9 cellular contexts compared by ENCODE assay signal in the genomic region with DNA sequence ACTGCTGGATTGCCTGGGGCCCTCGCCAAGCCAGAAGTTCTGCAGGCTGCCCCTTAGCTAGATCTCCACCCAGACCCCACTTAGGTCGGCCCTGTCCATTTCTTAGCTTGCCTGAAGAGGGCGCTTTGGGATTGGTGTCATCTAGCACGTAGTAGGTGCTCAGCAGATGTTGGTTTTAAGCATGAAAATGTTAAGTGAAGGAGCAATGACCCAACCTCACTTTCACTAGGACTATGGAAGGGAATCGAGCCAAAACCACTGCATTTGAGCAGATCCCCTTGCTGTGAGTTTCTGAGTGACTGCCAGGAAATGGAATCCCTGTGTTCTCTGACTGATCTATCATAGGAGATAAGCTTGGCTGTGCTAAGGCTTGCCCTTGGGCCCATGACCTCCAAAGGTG.
DNase-seq lines count a peak whose midpoint lies in the region; ATAC-seq and TF ChIP-seq lines count a peak whose summit lies in the region.
"Had no signal": no experiment of that assay in that cellular context is flagged by ENCODE, and none has a peak within 500 bp of the region (broad histone marks: within the 10 kb centered on the region; RNA-seq: fewer than 3 reads in every experiment).

No MANE protein-coding gene starts in this region.

- DNase-seq in activated CD4-positive, alpha-beta T cell treated with anti-CD3 and anti-CD28 coated beads for 48 hours: peak; percentile 13
- DNase-seq in activated CD4-positive, alpha-beta T cell treated with anti-CD3 and anti-CD28 coated beads for 1 hour: no peak
- DNase-seq in NT2/D1 (ENCODE audit: low read depth, low spot score) (peak; percentile 55), epithelial cell of proximal tubule (ENCODE audit: low read depth) (no peak), gastrocnemius medialis (peak in 1 of 2 donors; percentile 58), activated gamma-delta T cell treated with Interleukin-2 at 50 U/mL for 16 hours (no peak)
- DNase-seq in CD8-positive, alpha-beta memory T cell: no peak

- CTCF ChIA-PET in CD8-positive, alpha-beta memory T cell (lab: Charles Lee): interaction anchor here (1.4 kb wide), 1 partner anchor 94 kb away, joined by 4 read pairs; no protein-coding TSS in a partner anchor

- H3K9me3 ChIP-seq in NT2/D1 (ENCODE audit: insufficient read depth, low read length) (no peaks in the 10 kb centered on the region), gastrocnemius medialis (no peaks in the 10 kb centered on the region)
- no peaks in the 10 kb centered on the region for H3K9me3 ChIP-seq in CD8-positive, alpha-beta memory T cell (ENCODE audit: low read length)
- H3K9me3 ChIP-seq: BLaER1 treated with 17β-estradiol and CSF1 and Interleukin-3, amounts not matched to agents 10 nM and 100 nM had no signal

- H3K9ac ChIP-seq in NT2/D1 (ENCODE audit: insufficient read length, low read depth): no peak overlapping the region
- H3K9ac ChIP-seq: BLaER1 treated with 17β-estradiol and CSF1 and Interleukin-3, amounts not matched to agents 10 nM and 100 nM had no signal

- H3K4me1 ChIP-seq in NT2/D1 (ENCODE audit: insufficient read depth, insufficient read length): peaks cover 2% of the 10 kb centered on the region
- peaks cover 8 to 10% of the 10 kb centered on the region in 2 donors for H3K4me1 ChIP-seq in gastrocnemius medialis
- no peaks in the 10 kb centered on the region for H3K4me1 ChIP-seq in CD8-positive, alpha-beta memory T cell (ENCODE audit: insufficient read depth, low read length)

- H3K4me3 Mint-ChIP-seq in CD8-positive, alpha-beta memory T cell: no peak overlapping the region

- H3K9me3 Mint-ChIP-seq in CD8-positive, alpha-beta memory T cell: no peaks in the 10 kb centered on the region

- peaks cover 4 to 17% of the 10 kb centered on the region in 2 donors for H3K27me3 Mint-ChIP-seq in CD8-positive, alpha-beta memory T cell

- H3K27ac ChIP-seq in gastrocnemius medialis: peak overlapping the region in 1 of 4 donors; percentile 32
- no peak overlapping the region for H3K27ac ChIP-seq in CD8-positive, alpha-beta memory T cell (ENCODE audit: low read depth, low read length)
- H3K27ac ChIP-seq: BLaER1 treated with 17β-estradiol and CSF1 and Interleukin-3, amounts not matched to agents 10 nM and 100 nM had no signal

- H3K4me1 Mint-ChIP-seq in CD8-positive, alpha-beta memory T cell: no peaks in the 10 kb centered on the region

- ATAC-seq in gastrocnemius medialis (peak; percentile 72 to 91), HG03135 (IDR thresholded peaks at IDR 0.05; ENCODE audit: unreplicated experiment) (no peak)

- TF ChIP-seq CTCF in epithelial cell of proximal tubule (conservative IDR thresholded peaks at IDR 0.05; ENCODE audit: low read depth, low read length) (peak; percentile 57), gastrocnemius medialis (IDR thresholded peaks at IDR 0.05 in 4 of 5, conservative IDR thresholded peaks at IDR 0.05 in 1 of 5) (peak; percentile 48 to 74 (median 71))

- TF ChIP-seq POLR2A in gastrocnemius medialis (IDR thresholded peaks at IDR 0.05): no peak

- intact Hi-C loops in gastrocnemius medialis (cut with DNase I; ENCODE audit: low total_unique reads): no loop called here

- no peak overlapping the region for H3K27ac Mint-ChIP-seq in CD8-positive, alpha-beta memory T cell

- POLR2A ChIA-PET in CD8-positive, alpha-beta memory T cell (lab: Charles Lee): interaction anchor here (1.2 kb wide), 1 partner anchor 265 kb away, joined by 3 read pairs; no protein-coding TSS in a partner anchor

- H3K4me3 ChIP-seq in NT2/D1 (ENCODE audit: insufficient read length, low read depth) (no peak overlapping the region), epithelial cell of proximal tubule (ENCODE audit: low read depth, low read length) (no peak overlapping the region), gastrocnemius medialis (no peak overlapping the region)
- H3K4me3 ChIP-seq in CD8-positive, alpha-beta memory T cell (ENCODE audit: low read length): no peak overlapping the region
- H3K4me3 ChIP-seq: BLaER1 treated with 17β-estradiol and CSF1 and Interleukin-3, amounts not matched to agents 10 nM and 100 nM had no signal

- H3K27me3 ChIP-seq in NT2/D1 (ENCODE audit: insufficient read depth, insufficient read length): peaks cover 2% of the 10 kb centered on the region
- no peaks in the 10 kb centered on the region for H3K27me3 ChIP-seq in gastrocnemius medialis
- H3K27me3 ChIP-seq in CD8-positive, alpha-beta memory T cell (ENCODE audit: insufficient read depth, low read length, poor library complexity, severe bottlenecking): no peaks in the 10 kb centered on the region
- H3K27me3 ChIP-seq: BLaER1 treated with 17β-estradiol and CSF1 and Interleukin-3, amounts not matched to agents 10 nM and 100 nM had no signal

- H3K36me3 ChIP-seq in NT2/D1 (ENCODE audit: insufficient read depth, insufficient read length, low read length): no peaks in the 10 kb centered on the region
- H3K36me3 ChIP-seq in gastrocnemius medialis: no peaks in the 10 kb centered on the region
- no peaks in the 10 kb centered on the region for H3K36me3 ChIP-seq in CD8-positive, alpha-beta memory T cell (ENCODE audit: insufficient read depth, low read length)
- H3K36me3 ChIP-seq: BLaER1 treated with 17β-estradiol and CSF1 and Interleukin-3, amounts not matched to agents 10 nM and 100 nM had no signal

- H3K36me3 Mint-ChIP-seq in CD8-positive, alpha-beta memory T cell: no peaks in the 10 kb centered on the region

- in situ Hi-C loops in gastrocnemius medialis (cut with MboI; ENCODE audit: low sequenced_read_pairs in 4 of 4): no loop called here

Comparison
In these comparisons a context has a peak if more than half of its experiments do, and no peak if none do; other contexts are left out.
1. DNase-seq: peak in activated CD4-positive, alpha-beta T cell treated with anti-CD3 and anti-CD28 coated beads for 48 hours (single experiment) and NT2/D1 (single experiment); none in activated CD4-positive, alpha-beta T cell treated with anti-CD3 and anti-CD28 coated beads for 1 hour (single experiment), epithelial cell of proximal tubule (single experiment), CD8-positive, alpha-beta memory T cell (0 of 5) and activated gamma-delta T cell treated with Interleukin-2 at 50 U/mL for 16 hours (single experiment).